In genomic region chr13:73714522-73714921, GRCh38 we compare ENCODE assay signal across 12 cellular contexts.
DNase-seq lines count a peak whose midpoint lies in the region; ATAC-seq lines count a peak whose summit lies in the region.
"Had no signal": no experiment of that assay in that cellular context is flagged by ENCODE, and none has a peak within 500 bp of the region (broad histone marks: within the 10 kb centered on the region; RNA-seq: fewer than 3 reads in every experiment).

No MANE protein-coding gene starts in this region.

- H3K4me1 ChIP-seq in naive thymus-derived CD4-positive, alpha-beta T cell (ENCODE audit: control insufficient read depth in 2 of 2, insufficient read depth in 2 of 2, low read length in 2 of 2), result peaks cover 34 to 43% of the 10 kb centered on the region in 2 donors

- peaks cover 52% of the 10 kb centered on the region for H3K4me1 Mint-ChIP-seq in activated T-cell treated with anti-CD3 and anti-CD28 coated beads, Interleukin-2, amount 50 U/mL, for 24 hours (ENCODE audit: low read depth)
- H3K4me1 Mint-ChIP-seq in T-helper 2 cell treated with Interferon-gamma antibody and Interleukin-4, amounts not matched to agents 5 μg/mL and 100 μg/mL, for 36 hours (ENCODE audit: low read depth), result peaks cover 41% of the 10 kb centered on the region
- H3K4me1 Mint-ChIP-seq in activated naive CD8-positive, alpha-beta T cell treated with anti-CD3 and anti-CD28 coated beads, Interleukin-2, amount 10 ng/mL, durations not matched to agents 7 days and 5 days, result peaks cover 42% of the 10 kb centered on the region
- peaks cover 25 to 72% (median 55%) of the 10 kb centered on the region in 7 donors for H3K4me1 Mint-ChIP-seq in naive thymus-derived CD4-positive, alpha-beta T cell
- H3K4me1 Mint-ChIP-seq in stimulated activated naive B cell treated with anti-CD40 and anti-IgM and Interleukin-4, amounts not matched to agents 10 μg/mL and 1 μg/mL and 100 μg/mL, for 72 hours, result peaks cover 11 to 29% of the 10 kb centered on the region in 2 donors

- no peaks in the 10 kb centered on the region for H3K27me3 ChIP-seq in naive thymus-derived CD4-positive, alpha-beta T cell (ENCODE audit: control insufficient read depth in 2 of 2, insufficient read depth in 2 of 2, low read length in 2 of 2)

- peak overlapping the region; percentile 90 for H3K27ac Mint-ChIP-seq in activated T-cell treated with anti-CD3 and anti-CD28 coated beads, Interleukin-2, amount 50 U/mL, for 24 hours
- H3K27ac Mint-ChIP-seq in T-helper 2 cell treated with Interferon-gamma antibody and Interleukin-4, amounts not matched to agents 5 μg/mL and 100 μg/mL, for 36 hours, result peak overlapping the region; percentile 47
- H3K27ac Mint-ChIP-seq in activated naive CD8-positive, alpha-beta T cell treated with anti-CD3 and anti-CD28 coated beads, Interleukin-2, amount 10 ng/mL, durations not matched to agents 7 days and 5 days, result peak overlapping the region; percentile 91
- peak overlapping the region; percentile 87 to 99 (median 97) for H3K27ac Mint-ChIP-seq in naive thymus-derived CD4-positive, alpha-beta T cell
- no peak overlapping the region for H3K27ac Mint-ChIP-seq in stimulated activated naive B cell treated with anti-CD40 and anti-IgM and Interleukin-4, amounts not matched to agents 10 μg/mL and 1 μg/mL and 100 μg/mL, for 72 hours
- H3K27ac Mint-ChIP-seq: nephron had no signal

- no peaks in the 10 kb centered on the region for H3K9me3 Mint-ChIP-seq in activated T-cell treated with anti-CD3 and anti-CD28 coated beads, Interleukin-2, amount 50 U/mL, for 24 hours
- no peaks in the 10 kb centered on the region for H3K9me3 Mint-ChIP-seq in T-helper 2 cell treated with Interferon-gamma antibody and Interleukin-4, amounts not matched to agents 5 μg/mL and 100 μg/mL, for 36 hours
- H3K9me3 Mint-ChIP-seq in activated naive CD8-positive, alpha-beta T cell treated with anti-CD3 and anti-CD28 coated beads, Interleukin-2, amount 10 ng/mL, durations not matched to agents 7 days and 5 days, result no peaks in the 10 kb centered on the region
- peaks cover 0 to 3% (median 0%) of the 10 kb centered on the region in 11 donors for H3K9me3 Mint-ChIP-seq in naive thymus-derived CD4-positive, alpha-beta T cell
- H3K9me3 Mint-ChIP-seq in stimulated activated naive B cell treated with anti-CD40 and anti-IgM and Interleukin-4, amounts not matched to agents 10 μg/mL and 1 μg/mL and 100 μg/mL, for 72 hours, result no peaks in the 10 kb centered on the region
- H3K9me3 Mint-ChIP-seq: nephron had no signal

- POLR2A ChIA-PET in activated naive CD8-positive, alpha-beta T cell treated with anti-CD3 and anti-CD28 coated beads, Interleukin-2, amount 10 ng/mL, durations not matched to agents 7 days and 5 days (lab: Charles Lee), result interaction anchor here (2.1 kb wide), 1 partner anchor 12 kb away, joined by 4 read pairs; no protein-coding TSS in a partner anchor
- POLR2A ChIA-PET in naive thymus-derived CD4-positive, alpha-beta T cell (lab: Charles Lee), result interaction anchor here (0.6 to 2.4 kb wide), 4 partner anchors 12 to 224 kb away, joined by 3 to 12 read pairs (median 4); no protein-coding TSS in a partner anchor

- H3K4me3 ChIP-seq in naive thymus-derived CD4-positive, alpha-beta T cell (ENCODE audit: low read length), result no peak overlapping the region

- intact Hi-C loops in naive thymus-derived CD4-positive, alpha-beta T cell (cut with micrococcal nuclease), result loop anchor here in 1 of 2 donors (2.0 to 10.0 kb wide), 3 partner anchors 52 to 1500 kb away; no protein-coding TSS in a partner anchor

- peak; percentile 35 for DNase-seq in activated T-cell treated with anti-CD3 and anti-CD28 coated beads, Interleukin-2, amount 50 U/mL, for 24 hours
- DNase-seq in activated T-cell treated with anti-CD3 and anti-CD28 coated beads for 4 hours (no peak), SHP77 treated with DMSO at 0.1 percent for 48 hours (lab: John Stamatoyannopoulos, UW) (no peak)
- DNase-seq in T-helper 2 cell treated with Interferon-gamma antibody and Interleukin-4, amounts not matched to agents 5 μg/mL and 100 μg/mL, for 36 hours (ENCODE audit: low spot score), result peak; percentile 13
- DNase-seq in activated naive CD8-positive, alpha-beta T cell treated with anti-CD3 and anti-CD28 coated beads, Interleukin-2, amount 10 ng/mL, durations not matched to agents 7 days and 5 days, result no peak
- no peak for DNase-seq in naive thymus-derived CD4-positive, alpha-beta T cell
- no peak for DNase-seq in stimulated activated naive B cell treated with anti-CD40 and anti-IgM and Interleukin-4, amounts not matched to agents 10 μg/mL and 1 μg/mL and 100 μg/mL, for 72 hours
- DNase-seq: C1 segment of cervical spinal cord, NCI-H1105, SHP77 had no signal

- peaks cover 56% of the 10 kb centered on the region for H3K36me3 Mint-ChIP-seq in activated T-cell treated with anti-CD3 and anti-CD28 coated beads, Interleukin-2, amount 50 U/mL, for 24 hours (ENCODE audit: low read depth)
- peaks cover 47% of the 10 kb centered on the region for H3K36me3 Mint-ChIP-seq in T-helper 2 cell treated with Interferon-gamma antibody and Interleukin-4, amounts not matched to agents 5 μg/mL and 100 μg/mL, for 36 hours (ENCODE audit: low read depth)
- peaks cover 43% of the 10 kb centered on the region for H3K36me3 Mint-ChIP-seq in activated naive CD8-positive, alpha-beta T cell treated with anti-CD3 and anti-CD28 coated beads, Interleukin-2, amount 10 ng/mL, durations not matched to agents 7 days and 5 days
- H3K36me3 Mint-ChIP-seq in naive thymus-derived CD4-positive, alpha-beta T cell, result peaks cover 11 to 53% (median 33%) of the 10 kb centered on the region in 5 donors
- peaks cover 24 to 42% of the 10 kb centered on the region in 2 donors for H3K36me3 Mint-ChIP-seq in stimulated activated naive B cell treated with anti-CD40 and anti-IgM and Interleukin-4, amounts not matched to agents 10 μg/mL and 1 μg/mL and 100 μg/mL, for 72 hours

- no peak overlapping the region for H3K4me3 Mint-ChIP-seq in activated T-cell treated with anti-CD3 and anti-CD28 coated beads, Interleukin-2, amount 50 U/mL, for 24 hours
- H3K4me3 Mint-ChIP-seq in T-helper 2 cell treated with Interferon-gamma antibody and Interleukin-4, amounts not matched to agents 5 μg/mL and 100 μg/mL, for 36 hours, result peak overlapping the region; percentile 25
- peak overlapping the region; percentile 67 for H3K4me3 Mint-ChIP-seq in activated naive CD8-positive, alpha-beta T cell treated with anti-CD3 and anti-CD28 coated beads, Interleukin-2, amount 10 ng/mL, durations not matched to agents 7 days and 5 days
- peak overlapping the region in 9 of 10 donors; percentile 30 to 86 (median 78) for H3K4me3 Mint-ChIP-seq in naive thymus-derived CD4-positive, alpha-beta T cell
- no peak overlapping the region for H3K4me3 Mint-ChIP-seq in stimulated activated naive B cell treated with anti-CD40 and anti-IgM and Interleukin-4, amounts not matched to agents 10 μg/mL and 1 μg/mL and 100 μg/mL, for 72 hours
- H3K4me3 Mint-ChIP-seq: nephron had no signal

- CTCF ChIA-PET in naive thymus-derived CD4-positive, alpha-beta T cell (lab: Charles Lee), result interaction anchor here (0.6 to 1.3 kb wide), 2 partner anchors 71 to 1505 kb away, joined by 3 to 5 read pairs; no protein-coding TSS in a partner anchor

- H3K9me3 ChIP-seq in naive thymus-derived CD4-positive, alpha-beta T cell (ENCODE audit: control insufficient read depth in 2 of 3, low read length in 3 of 3), result no peaks in the 10 kb centered on the region

- peak overlapping the region; percentile 67 for H3K27ac ChIP-seq in naive thymus-derived CD4-positive, alpha-beta T cell (ENCODE audit: low read depth, low read length)

- H3K27me3 Mint-ChIP-seq in activated T-cell treated with anti-CD3 and anti-CD28 coated beads, Interleukin-2, amount 50 U/mL, for 24 hours, result no peaks in the 10 kb centered on the region
- no peaks in the 10 kb centered on the region for H3K27me3 Mint-ChIP-seq in T-helper 2 cell treated with Interferon-gamma antibody and Interleukin-4, amounts not matched to agents 5 μg/mL and 100 μg/mL, for 36 hours (ENCODE audit: low read depth)
- no peaks in the 10 kb centered on the region for H3K27me3 Mint-ChIP-seq in activated naive CD8-positive, alpha-beta T cell treated with anti-CD3 and anti-CD28 coated beads, Interleukin-2, amount 10 ng/mL, durations not matched to agents 7 days and 5 days
- no peaks in the 10 kb centered on the region for H3K27me3 Mint-ChIP-seq in naive thymus-derived CD4-positive, alpha-beta T cell
- no peaks in the 10 kb centered on the region for H3K27me3 Mint-ChIP-seq in stimulated activated naive B cell treated with anti-CD40 and anti-IgM and Interleukin-4, amounts not matched to agents 10 μg/mL and 1 μg/mL and 100 μg/mL, for 72 hours

- no peak for ATAC-seq in activated naive CD8-positive, alpha-beta T cell treated with anti-CD3 and anti-CD28 coated beads, Interleukin-2, amount 10 ng/mL, durations not matched to agents 7 days and 5 days (ENCODE audit: low read depth)
- ATAC-seq in naive thymus-derived CD4-positive, alpha-beta T cell, result no peak
- ATAC-seq in stimulated activated naive B cell treated with anti-CD40 and anti-IgM and Interleukin-4, amounts not matched to agents 10 μg/mL and 1 μg/mL and 100 μg/mL, for 72 hours (replicated peaks), result no peak
- ATAC-seq in GM19351 (IDR thresholded peaks at IDR 0.05; ENCODE audit: unreplicated experiment), result no peak

- H3K36me3 ChIP-seq in naive thymus-derived CD4-positive, alpha-beta T cell (ENCODE audit: control insufficient read depth in 2 of 3, insufficient read depth in 3 of 3, low read length in 3 of 3), result peaks cover 0 to 48% (median 11%) of the 10 kb centered on the region in 3 experiments

Comparison
In these comparisons a context has a peak if more than half of its experiments do, and no peak if none do; other contexts are left out.
1. DNase-seq: peak in activated T-cell treated with anti-CD3 and anti-CD28 coated beads, Interleukin-2, amount 50 U/mL, for 24 hours (single experiment) and T-helper 2 cell treated with Interferon-gamma antibody and Interleukin-4, amounts not matched to agents 5 μg/mL and 100 μg/mL, for 36 hours (single experiment); none in activated T-cell treated with anti-CD3 and anti-CD28 coated beads for 4 hours (single experiment), activated naive CD8-positive, alpha-beta T cell treated with anti-CD3 and anti-CD28 coated beads, Interleukin-2, amount 10 ng/mL, durations not matched to agents 7 days and 5 days (single experiment), naive thymus-derived CD4-positive, alpha-beta T cell (0 of 9), stimulated activated naive B cell treated with anti-CD40 and anti-IgM and Interleukin-4, amounts not matched to agents 10 μg/mL and 1 μg/mL and 100 μg/mL, for 72 hours (single experiment) and SHP77 treated with DMSO at 0.1 percent for 48 hours (single experiment).
2. H3K4me3 Mint-ChIP-seq: peak in T-helper 2 cell treated with Interferon-gamma antibody and Interleukin-4, amounts not matched to agents 5 μg/mL and 100 μg/mL, for 36 hours (single experiment), activated naive CD8-positive, alpha-beta T cell treated with anti-CD3 and anti-CD28 coated beads, Interleukin-2, amount 10 ng/mL, durations not matched to agents 7 days and 5 days (single experiment) and naive thymus-derived CD4-positive, alpha-beta T cell (9 of 10); none in activated T-cell treated with anti-CD3 and anti-CD28 coated beads, Interleukin-2, amount 50 U/mL, for 24 hours (single experiment) and stimulated activated naive B cell treated with anti-CD40 and anti-IgM and Interleukin-4, amounts not matched to agents 10 μg/mL and 1 μg/mL and 100 μg/mL, for 72 hours (0 of 2).